ENCODE assay signal across 8 cellular contexts in genomic region chr7:36141351-36141750, GRCh38.
"Had no signal": no experiment of that assay in that cellular context is flagged by ENCODE, and none has a peak within 500 bp of the region (broad histone marks: within the 10 kb centered on the region; RNA-seq: fewer than 3 reads in every experiment).

No MANE protein-coding gene starts in this region.

- DNase-seq: GM23248, GOT3, H7, HFFc6, IMR-90 had no signal

- H3K27ac ChIP-seq: GM23248, HL-60 had no signal

- H2AFZ ChIP-seq: GM23248 had no signal

- H3K9ac ChIP-seq: GM23248 had no signal

- H3K36me3 ChIP-seq: HAP-1 had no signal

- H3K4me3 ChIP-seq: GM23248, HAP-1 had no signal

- H3K9me3 ChIP-seq: HAP-1 had no signal

- ATAC-seq: HCT116 had no signal
